1 cellular context compared by ENCODE assay signal in genomic region chr2:204654679-204655078, GRCh38.
TF ChIP-seq lines count a peak whose summit lies in the region.

No MANE protein-coding gene starts in this region.

TF ChIP-seq in IMR-90, 13 proteins besides CTCF, POLR2A, EP300 and RAD21:
- TF ChIP-seq RCOR1 (IDR thresholded peaks at IDR 0.05; ENCODE audit: insufficient replicate concordance, low read length) (no peak), MXI1 (IDR thresholded peaks at IDR 0.05; ENCODE audit: borderline replicate concordance, low read depth, low read length) (no peak), MAFK (IDR thresholded peaks at IDR 0.05; ENCODE audit: low read depth, low read length) (no peak), CHD1 (IDR thresholded peaks at IDR 0.05; ENCODE audit: low read depth, low read length) (no peak), CEBPB (IDR thresholded peaks at IDR 0.05; ENCODE audit: low read depth, low read length) (no peak), SMC3 (IDR thresholded peaks at IDR 0.05; ENCODE audit: low read depth, low read length) (no peak), USF2 (IDR thresholded peaks at IDR 0.05; ENCODE audit: low read depth, low read length) (no peak), FOS (IDR thresholded peaks at IDR 0.05; ENCODE audit: low read depth, low read length) (no peak), MAZ (IDR thresholded peaks at IDR 0.05; ENCODE audit: borderline replicate concordance, low read depth, low read length) (no peak), RFX5 (IDR thresholded peaks at IDR 0.05; ENCODE audit: low read depth, low read length) (no peak), ELK1 (IDR thresholded peaks at IDR 0.05; ENCODE audit: borderline replicate concordance, low read depth, low read length) (no peak), NFE2L2 (IDR thresholded peaks at IDR 0.05; ENCODE audit: low read depth, low read length) (no peak), BHLHE40 (IDR thresholded peaks at IDR 0.05; ENCODE audit: low read depth, low read length) (no peak)
